In genomic region chr3:71429610-71429988, GRCh38 we compare ENCODE assay signal across 17 cellular contexts.
DNase-seq lines count a peak whose midpoint lies in the region; ATAC-seq, FAIRE-seq and TF ChIP-seq lines count a peak whose summit lies in the region.
"Had no signal": no experiment of that assay in that cellular context is flagged by ENCODE, and none has a peak within 500 bp of the region (broad histone marks: within the 10 kb centered on the region; RNA-seq: fewer than 3 reads in every experiment).

No MANE protein-coding gene starts in this region.

- H3K27ac ChIP-seq in H9 (ENCODE audit: insufficient read length, low read depth, low read length) (no peak overlapping the region), astrocyte (ENCODE audit: low read depth, low read length) (no peak overlapping the region), spleen (peak overlapping the region in 7 of 8 donors; percentile 33 to 78 (median 67))
- H3K27ac ChIP-seq: cardiac muscle cell, neural progenitor cell had no signal

- H3K14ac ChIP-seq in H9 (ENCODE audit: insufficient read depth, low read length): no peak overlapping the region

- H3K36me3 Mint-ChIP-seq in activated naive CD4-positive, alpha-beta T cell treated with anti-CD3 and anti-CD28 coated beads, Interleukin-2, amount 10 ng/mL, durations not matched to agents 7 days and 5 days: peaks cover 22% of the 10 kb centered on the region
- peaks cover under 1 to 3% (median under 1%) of the 10 kb centered on the region in 3 experiments; a peak in 5 of 7 replicates for H3K36me3 Mint-ChIP-seq in H9 (ENCODE audit: insufficient read depth in 1 of 3, low read depth in 3 of 3)
- peaks cover 15% of the 10 kb centered on the region for H3K36me3 Mint-ChIP-seq in astrocyte (ENCODE audit: low read depth, unreplicated experiment)
- H3K36me3 Mint-ChIP-seq in stimulated activated effector memory CD8-positive, alpha-beta T cell treated with anti-CD3 and anti-CD28 coated beads, Interleukin-12 subunit alpha, Interleukin-12 subunit beta, amount 100 ng/mL, for 72 hours: peaks cover 6% of the 10 kb centered on the region

- no peak overlapping the region for H3K4me3 Mint-ChIP-seq in activated naive CD4-positive, alpha-beta T cell treated with anti-CD3 and anti-CD28 coated beads, Interleukin-2, amount 10 ng/mL, durations not matched to agents 7 days and 5 days
- H3K4me3 Mint-ChIP-seq in H9 (no peak overlapping the region), astrocyte (ENCODE audit: unreplicated experiment) (no peak overlapping the region)
- H3K4me3 Mint-ChIP-seq in stimulated activated effector memory CD8-positive, alpha-beta T cell treated with anti-CD3 and anti-CD28 coated beads, Interleukin-12 subunit alpha, Interleukin-12 subunit beta, amount 100 ng/mL, for 72 hours: no peak overlapping the region
- H3K4me3 Mint-ChIP-seq: neural progenitor cell had no signal

- H2AK5ac ChIP-seq in H9 (ENCODE audit: insufficient read length, low read length): no peak overlapping the region

- no peak for ATAC-seq in stimulated activated effector memory CD8-positive, alpha-beta T cell treated with anti-CD3 and anti-CD28 coated beads, Interleukin-12 subunit alpha, Interleukin-12 subunit beta, amount 100 ng/mL, for 72 hours
- ATAC-seq in HG03378 (IDR thresholded peaks at IDR 0.05; ENCODE audit: unreplicated experiment): no peak

- no peak overlapping the region for H3K23ac ChIP-seq in H9 (ENCODE audit: insufficient read length, low read depth, low read length)

- H2BK15ac ChIP-seq in H9 (ENCODE audit: low read depth, low read length): no peak overlapping the region

- H3K4me1 Mint-ChIP-seq in activated naive CD4-positive, alpha-beta T cell treated with anti-CD3 and anti-CD28 coated beads, Interleukin-2, amount 10 ng/mL, durations not matched to agents 7 days and 5 days: peaks cover 94% of the 10 kb centered on the region
- H3K4me1 Mint-ChIP-seq in H9 (peaks cover 30 to 41% of the 10 kb centered on the region in 2 experiments), astrocyte (ENCODE audit: low read depth, unreplicated experiment) (peaks cover 64% of the 10 kb centered on the region)
- H3K4me1 Mint-ChIP-seq in stimulated activated effector memory CD8-positive, alpha-beta T cell treated with anti-CD3 and anti-CD28 coated beads, Interleukin-12 subunit alpha, Interleukin-12 subunit beta, amount 100 ng/mL, for 72 hours: peaks cover 71% of the 10 kb centered on the region

- no peak overlapping the region for H3K9ac ChIP-seq in H9 (ENCODE audit: extremely low read depth, insufficient read length, low read length)
- H3K9ac ChIP-seq in astrocyte (ENCODE audit: low read length): no peak overlapping the region
- H3K9ac ChIP-seq: neural progenitor cell had no signal

- no peak overlapping the region for H3K4me3 ChIP-seq in astrocyte (ENCODE audit: insufficient read depth, low read depth, low read length)
- no peak overlapping the region for H3K4me3 ChIP-seq in spleen
- H3K4me3 ChIP-seq in MG63: no peak overlapping the region
- H3K4me3 ChIP-seq: cardiac muscle cell, neural progenitor cell had no signal

- H3K9me3 ChIP-seq in H9 (ENCODE audit: control insufficient read depth, low read depth, low read length) (no peaks in the 10 kb centered on the region), astrocyte (ENCODE audit: insufficient read depth, low read depth, low read length) (no peaks in the 10 kb centered on the region), spleen (no peaks in the 10 kb centered on the region), MG63 (no peaks in the 10 kb centered on the region)

- no peak overlapping the region for H4K8ac ChIP-seq in H9 (replicated peaks; ENCODE audit: insufficient read length, low read depth, low read length)

- H3K27ac Mint-ChIP-seq in activated naive CD4-positive, alpha-beta T cell treated with anti-CD3 and anti-CD28 coated beads, Interleukin-2, amount 10 ng/mL, durations not matched to agents 7 days and 5 days: peak overlapping the region; percentile 25
- peak overlapping the region in 2 of 3 experiments; percentile 46 to 71; a peak in 2 of 7 replicates for H3K27ac Mint-ChIP-seq in H9
- peak overlapping the region; percentile 31 for H3K27ac Mint-ChIP-seq in astrocyte (ENCODE audit: unreplicated experiment)
- H3K27ac Mint-ChIP-seq in stimulated activated effector memory CD8-positive, alpha-beta T cell treated with anti-CD3 and anti-CD28 coated beads, Interleukin-12 subunit alpha, Interleukin-12 subunit beta, amount 100 ng/mL, for 72 hours: no peak overlapping the region

- no peaks in the 10 kb centered on the region for H3K79me1 ChIP-seq in H9 (ENCODE audit: insufficient read depth, low read depth, low read length, poor library complexity, severe bottlenecking)

- H3K23me2 ChIP-seq in H9 (ENCODE audit: insufficient read length, low read depth, low read length, poor library complexity, severe bottlenecking): no peaks in the 10 kb centered on the region

- no peak for FAIRE-seq in astrocyte (lab: Jason Lieb, UNC)
- FAIRE-seq: RCC 7860 had no signal

- DNase-seq in activated naive CD4-positive, alpha-beta T cell treated with anti-CD3 and anti-CD28 coated beads, Interleukin-2, amount 10 ng/mL, durations not matched to agents 7 days and 5 days: no peak
- DNase-seq in activated naive CD4-positive, alpha-beta T cell (lab: John Stamatoyannopoulos, UW): no peak
- no peak for DNase-seq in H9
- no peak for DNase-seq in astrocyte (ENCODE audit: low read depth)
- DNase-seq in spleen: no peak
- no peak for DNase-seq in stimulated activated effector memory CD8-positive, alpha-beta T cell treated with anti-CD3 and anti-CD28 coated beads, Interleukin-12 subunit alpha, Interleukin-12 subunit beta, amount 100 ng/mL, for 72 hours (ENCODE audit: low spot score in 2 of 2)
- no peak for DNase-seq in MG63
- DNase-seq: effector CD8-positive, alpha-beta T cell; hippocampal formation; mesendoderm; NCI-H1417 treated with DMSO at 0.1 percent for 48 hours; NCI-H2171; NCI-H82 had no signal

- H3K56ac ChIP-seq in H9 (ENCODE audit: insufficient read length, low read depth, low read length): no peak overlapping the region

- H3K4ac ChIP-seq in H9 (ENCODE audit: low read depth, low read length): no peak overlapping the region

- no peak overlapping the region for H2AFZ ChIP-seq in H9 (ENCODE audit: low read length)
- H2AFZ ChIP-seq in astrocyte (ENCODE audit: low read depth, low read length): no peak overlapping the region
- H2AFZ ChIP-seq: neural progenitor cell had no signal

- H2BK5ac ChIP-seq in H9 (ENCODE audit: insufficient read length, low read length): no peak overlapping the region

- no peaks in the 10 kb centered on the region for H3K36me3 ChIP-seq in astrocyte (ENCODE audit: insufficient read depth, low read length)
- H3K36me3 ChIP-seq in spleen: no peaks in the 10 kb centered on the region
- no peaks in the 10 kb centered on the region for H3K36me3 ChIP-seq in MG63
- H3K36me3 ChIP-seq: cardiac muscle cell, neural progenitor cell had no signal

- H3K4me2 ChIP-seq in H9 (ENCODE audit: insufficient read depth, insufficient read length, low read length): no peak overlapping the region
- H3K4me2 ChIP-seq in astrocyte (ENCODE audit: low read length): no peak overlapping the region
- H3K4me2 ChIP-seq: neural progenitor cell had no signal

- H3K9me3 Mint-ChIP-seq in activated naive CD4-positive, alpha-beta T cell treated with anti-CD3 and anti-CD28 coated beads, Interleukin-2, amount 10 ng/mL, durations not matched to agents 7 days and 5 days: peaks cover under 1% of the 10 kb centered on the region
- H3K9me3 Mint-ChIP-seq in H9 (peaks cover 2 to 3% of the 10 kb centered on the region in 2 experiments; a peak in 4 of 5 replicates), astrocyte (ENCODE audit: unreplicated experiment) (peaks cover 6% of the 10 kb centered on the region)
- H3K9me3 Mint-ChIP-seq in stimulated activated effector memory CD8-positive, alpha-beta T cell treated with anti-CD3 and anti-CD28 coated beads, Interleukin-12 subunit alpha, Interleukin-12 subunit beta, amount 100 ng/mL, for 72 hours: no peaks in the 10 kb centered on the region

- H4K5ac ChIP-seq in H9 (ENCODE audit: insufficient read length, low read depth, low read length): no peak overlapping the region

- H2BK12ac ChIP-seq in H9 (ENCODE audit: insufficient read length, low read depth, low read length): no peak overlapping the region

- H4K20me1 ChIP-seq in H9 (ENCODE audit: control insufficient read depth, insufficient read depth, insufficient read length): no peaks in the 10 kb centered on the region
- H4K20me1 ChIP-seq in astrocyte (ENCODE audit: insufficient read depth, low read length): peaks cover 70% of the 10 kb centered on the region

- no peak overlapping the region for H2BK20ac ChIP-seq in H9 (ENCODE audit: low read depth, low read length, poor library complexity, severe bottlenecking)

- no peak overlapping the region for H4K91ac ChIP-seq in H9 (ENCODE audit: insufficient read length, low read depth, low read length)

- peaks cover 3% of the 10 kb centered on the region for H3K27me3 Mint-ChIP-seq in activated naive CD4-positive, alpha-beta T cell treated with anti-CD3 and anti-CD28 coated beads, Interleukin-2, amount 10 ng/mL, durations not matched to agents 7 days and 5 days
- H3K27me3 Mint-ChIP-seq in H9 (ENCODE audit: low read depth) (peaks cover 2% of the 10 kb centered on the region; the same call in 1 of the 2 replicates), astrocyte (ENCODE audit: low read depth, unreplicated experiment) (no peaks in the 10 kb centered on the region)

- CTCF ChIA-PET in activated naive CD4-positive, alpha-beta T cell treated with anti-CD3 and anti-CD28 coated beads, Interleukin-2, amount 10 ng/mL, durations not matched to agents 7 days and 5 days (lab: Charles Lee): interaction anchor here (1.0 kb wide), 1 partner anchor 84 kb away, joined by 3 read pairs; no protein-coding TSS in a partner anchor

- H3T11ph ChIP-seq in H9 (ENCODE audit: low read length): no peak overlapping the region

- WGBS in H9 (ENCODE audit: extremely low coverage, insufficient read length, low lambda C conversion rate): no CpG with 5 or more reads among the region's 5 CpGs
- 53 to 83% (median 60%) methylated on average over 5 of the region's 5 CpGs for WGBS in spleen, 5 donors

- intact Hi-C loops in spleen (cut with DNase I; ENCODE audit: low total_unique reads): no loop called here

- no peaks in the 10 kb centered on the region; the same call in 1 of the 2 replicates for H3K4me1 ChIP-seq in H9 (ENCODE audit: insufficient read depth, low read length)
- H3K4me1 ChIP-seq in astrocyte (ENCODE audit: insufficient read depth, low read length): peaks cover 42% of the 10 kb centered on the region
- peaks cover 40 to 97% (median 70%) of the 10 kb centered on the region in 6 donors for H3K4me1 ChIP-seq in spleen

- TF ChIP-seq POLR2A in spleen (IDR thresholded peaks at IDR 0.05): no peak

- H3K79me2 ChIP-seq in H9 (ENCODE audit: insufficient read depth, low read length) (no peaks in the 10 kb centered on the region), astrocyte (ENCODE audit: insufficient read depth, low read length) (peaks cover 69% of the 10 kb centered on the region)

- no peak overlapping the region for H3K18ac ChIP-seq in H9 (ENCODE audit: insufficient read length, low read depth, low read length)

- no peak overlapping the region for H2BK120ac ChIP-seq in H9 (ENCODE audit: low read depth, low read length, poor library complexity, severe bottlenecking)

- TF ChIP-seq CTCF in H9 (conservative IDR thresholded peaks at IDR 0.05) (no peak), astrocyte (IDR thresholded peaks at IDR 0.05; ENCODE audit: insufficient read depth, low read depth, low read length) (no peak), spleen (IDR thresholded peaks at IDR 0.05 in 8 of 11, conservative IDR thresholded peaks at IDR 0.05 in 3 of 11) (no peak)

- no peaks in the 10 kb centered on the region for H3K27me3 ChIP-seq in H9 (ENCODE audit: insufficient read depth, low read length)
- H3K27me3 ChIP-seq in astrocyte (ENCODE audit: insufficient read depth, low read length): no peaks in the 10 kb centered on the region
- H3K27me3 ChIP-seq in spleen (replicated peaks in 1 of 7): no peaks in the 10 kb centered on the region
- H3K27me3 ChIP-seq in MG63: no peaks in the 10 kb centered on the region
- H3K27me3 ChIP-seq: cardiac muscle cell, neural progenitor cell had no signal

Comparison
In these comparisons a context has a peak if more than half of its experiments do, and no peak if none do; other contexts are left out.
1. H3K27ac ChIP-seq: peak in spleen (7 of 8); none in H9 (single experiment) and astrocyte (single experiment).